ENCODE assay signal across 26 cellular contexts in the genomic region with DNA sequence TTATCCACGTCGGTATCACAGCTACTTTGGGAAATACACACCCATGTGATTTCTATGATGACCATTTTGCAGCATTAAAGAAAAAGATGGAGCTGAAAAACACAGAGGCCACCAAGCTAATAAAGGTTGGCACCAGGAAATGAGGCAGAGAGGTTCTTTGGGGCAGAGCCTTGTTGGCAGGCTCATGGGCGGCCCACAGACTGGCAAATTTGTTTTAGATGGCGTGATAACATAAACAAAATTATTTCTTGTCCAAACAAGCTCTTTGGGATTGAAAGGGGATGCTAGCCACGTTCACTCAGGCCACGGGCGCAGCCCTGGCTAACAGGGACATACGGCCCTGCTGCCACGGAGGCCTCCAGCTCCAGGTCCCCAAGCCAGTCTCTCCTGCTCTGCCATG.
"Had no signal": no experiment of that assay in that cellular context is flagged by ENCODE, and none has a peak within 500 bp of the region (broad histone marks: within the 10 kb centered on the region; RNA-seq: fewer than 3 reads in every experiment).

No MANE protein-coding gene starts in this region.

- H3K27me3 Mint-ChIP-seq: activated CD8-positive, alpha-beta T cell treated with anti-CD3 and anti-CD28 coated beads for 36 hours had no signal

- H3K9me3 Mint-ChIP-seq: activated CD8-positive, alpha-beta T cell treated with anti-CD3 and anti-CD28 coated beads for 36 hours; activated naive CD4-positive, alpha-beta T cell treated with anti-CD3 and anti-CD28 coated beads, Interleukin-2, amount 50 U/mL, for 72 hours; activated T-cell treated with anti-CD3 and anti-CD28 coated beads, Interleukin-2, amount 50 U/mL, for 4 hours; central memory CD8-positive, alpha-beta T cell; natural killer cell treated with Interleukin-12 subunit alpha and Interleukin-12 subunit beta and Interleukin-15 and Interleukin-18, amount 100 ng/mL, for 72 hours; type B pancreatic cell; WTC11 had no signal

- H3K36me3 ChIP-seq: esophagus squamous epithelium, lower lobe of right lung, right lobe of liver, thoracic aorta had no signal

- H3K27ac Mint-ChIP-seq: activated CD8-positive, alpha-beta T cell treated with anti-CD3 and anti-CD28 coated beads for 36 hours; activated naive CD4-positive, alpha-beta T cell treated with anti-CD3 and anti-CD28 coated beads, Interleukin-2, amount 50 U/mL, for 72 hours; natural killer cell treated with Interleukin-12 subunit alpha and Interleukin-12 subunit beta and Interleukin-15 and Interleukin-18, amount 100 ng/mL, for 72 hours; T-helper 17 cell; WTC11 had no signal

- H3K27me3 ChIP-seq: esophagus squamous epithelium, right lobe of liver had no signal

- H3K4me3 Mint-ChIP-seq: activated CD8-positive, alpha-beta T cell treated with anti-CD3 and anti-CD28 coated beads for 36 hours; activated T-cell treated with anti-CD3 and anti-CD28 coated beads, Interleukin-2, amount 50 U/mL, for 4 hours; central memory CD8-positive, alpha-beta T cell; natural killer cell treated with Interleukin-12 subunit alpha and Interleukin-12 subunit beta and Interleukin-15 and Interleukin-18, amount 100 ng/mL, for 72 hours; T-helper 17 cell; type B pancreatic cell; WTC11 had no signal

- H3K9me3 ChIP-seq: esophagus squamous epithelium, lower lobe of right lung, mucosa of descending colon, right lobe of liver, thoracic aorta had no signal

- H3K4me1 Mint-ChIP-seq: central memory CD8-positive, alpha-beta T cell had no signal

- ATAC-seq: activated CD8-positive, alpha-beta T cell treated with anti-CD3 and anti-CD28 coated beads for 36 hours; activated naive CD4-positive, alpha-beta T cell treated with anti-CD3 and anti-CD28 coated beads, Interleukin-2, amount 50 U/mL, for 72 hours; activated T-cell treated with anti-CD3 and anti-CD28 coated beads, Interleukin-2, amount 50 U/mL, for 4 hours; left lobe of liver; lower lobe of right lung; mucosa of descending colon; right lobe of liver; T-helper 17 cell; WTC11 had no signal

- H3K36me3 Mint-ChIP-seq: activated naive CD4-positive, alpha-beta T cell treated with anti-CD3 and anti-CD28 coated beads, Interleukin-2, amount 50 U/mL, for 72 hours; natural killer cell treated with Interleukin-12 subunit alpha and Interleukin-12 subunit beta and Interleukin-15 and Interleukin-18, amount 100 ng/mL, for 72 hours; type B pancreatic cell; WTC11 had no signal

- DNase-seq: activated CD4-positive, alpha-beta T cell treated with anti-CD3 and anti-CD28 coated beads for 1 hour; activated CD4-positive, alpha-beta T cell treated with anti-CD3 and anti-CD28 coated beads, Interleukin-2, amount 50 U/mL, for 1 hour; activated CD8-positive, alpha-beta T cell treated with anti-CD3 and anti-CD28 coated beads for 36 hours; activated naive CD4-positive, alpha-beta T cell; activated T-cell treated with anti-CD3 and anti-CD28 coated beads, Interleukin-2, amount 50 U/mL, for 4 hours; dermis blood vessel endothelial cell; effector CD4-positive, alpha-beta T cell; esophagus squamous epithelium; foreskin melanocyte; kidney glomerular epithelial cell; lower lobe of right lung; mucosa of descending colon; stimulated activated CD4-positive, alpha-beta T cell treated with anti-CD3 and anti-CD28 coated beads, Interleukin-2, amount 100 ng/mL, for 24 hours; stimulated activated naive CD4-positive, alpha-beta T cell; T-helper 17 cell; T1000 had no signal

- H3K4me3 ChIP-seq: esophagus squamous epithelium, lower lobe of right lung, mucosa of descending colon, right lobe of liver, skin epidermis, thoracic aorta had no signal

- H3K27ac ChIP-seq: epithelial cell of prostate, lower lobe of right lung, right lobe of liver, thoracic aorta had no signal

- H3K4me1 ChIP-seq: right lobe of liver had no signal
